In genomic region chr5:157603333-157604190, GRCh38 we compare ENCODE assay signal across 9 cellular contexts. TPM values are rescaled to one million over a fixed set of nuclear protein-coding genes. Genes with fewer than 3 reads are reported as not detected.
DNase-seq lines count a peak whose midpoint lies in the region; TF ChIP-seq lines count a peak whose summit lies in the region.
"Had no signal": no experiment of that assay in that cellular context is flagged by ENCODE, and none has a peak within 500 bp of the region (broad histone marks: within the 10 kb centered on the region; RNA-seq: fewer than 3 reads in every experiment).

No MANE protein-coding gene starts in this region.

- intact Hi-C loops in activated CD4-positive, alpha-beta T cell treated with anti-CD3 and anti-CD28 coated beads, Interleukin-2, amount 10 ng/mL, durations not matched to agents 24 days and 14 days (cut with micrococcal nuclease), result loop anchor here (1.0 to 10.0 kb wide), 12 partner anchors 9 to 1854 kb away; partner anchors contain the start of genes C5orf52 and THG1L

- H3K9me3 Mint-ChIP-seq in IgD-negative memory B cell, result no peaks in the 10 kb centered on the region
- H3K9me3 Mint-ChIP-seq in activated CD4-positive, alpha-beta T cell treated with anti-CD3 and anti-CD28 coated beads, Interleukin-2, amount 10 ng/mL, durations not matched to agents 24 days and 14 days, result peaks cover 1% of the 10 kb centered on the region

- no peaks in the 10 kb centered on the region for H3K27me3 Mint-ChIP-seq in IgD-negative memory B cell
- H3K27me3 Mint-ChIP-seq in activated CD4-positive, alpha-beta T cell treated with anti-CD3 and anti-CD28 coated beads, Interleukin-2, amount 10 ng/mL, durations not matched to agents 24 days and 14 days, result no peaks in the 10 kb centered on the region

- no peaks in the 10 kb centered on the region for H3K36me3 Mint-ChIP-seq in IgD-negative memory B cell
- H3K36me3 Mint-ChIP-seq in activated CD4-positive, alpha-beta T cell treated with anti-CD3 and anti-CD28 coated beads, Interleukin-2, amount 10 ng/mL, durations not matched to agents 24 days and 14 days (ENCODE audit: low read depth), result peaks cover 5% of the 10 kb centered on the region

- peaks cover 41 to 60% (median 53%) of the 10 kb centered on the region in 3 donors for H3K4me1 Mint-ChIP-seq in IgD-negative memory B cell
- H3K4me1 Mint-ChIP-seq in activated CD4-positive, alpha-beta T cell treated with anti-CD3 and anti-CD28 coated beads, Interleukin-2, amount 10 ng/mL, durations not matched to agents 24 days and 14 days, result peaks cover 73% of the 10 kb centered on the region

- TF ChIP-seq CTCF in epithelial cell of proximal tubule (conservative IDR thresholded peaks at IDR 0.05; ENCODE audit: low read depth, low read length), result no peak
- no peak for TF ChIP-seq CTCF in GM20000 (IDR thresholded peaks at IDR 0.05; ENCODE audit: extremely low read depth, missing control alignments)

- H3K4me3 Mint-ChIP-seq in IgD-negative memory B cell, result peak overlapping the region in 3 of 4 donors; percentile 30 to 56 (median 52)
- H3K4me3 Mint-ChIP-seq in activated CD4-positive, alpha-beta T cell treated with anti-CD3 and anti-CD28 coated beads, Interleukin-2, amount 10 ng/mL, durations not matched to agents 24 days and 14 days, result peak overlapping the region; percentile 65

- DNase-seq in EH (ENCODE audit: low read depth) (peak; percentile 94), epithelial cell of proximal tubule (ENCODE audit: low read depth) (peak; percentile 26), NCI-H1105 treated with DMSO at 0.1 percent for 48 hours (lab: John Stamatoyannopoulos, UW) (no peak), GM20000 (ENCODE audit: low spot score) (no peak), NCI-H748 (lab: John Stamatoyannopoulos, UW; ENCODE audit: unreplicated experiment) (no peak)
- peak; percentile 92 for DNase-seq in activated CD4-positive, alpha-beta T cell treated with anti-CD3 and anti-CD28 coated beads, Interleukin-2, amount 10 ng/mL, durations not matched to agents 24 days and 14 days
- DNase-seq in stimulated activated CD8-positive, alpha-beta memory T cell treated with anti-CD3 and anti-CD28 coated beads, Interleukin-12 subunit alpha, Interleukin-12 subunit beta, amount 100 ng/mL, for 1 hour (ENCODE audit: low read depth), result peak; percentile 44

- no peak overlapping the region for H3K4me3 ChIP-seq in epithelial cell of proximal tubule (ENCODE audit: low read depth, low read length)

- peak overlapping the region; percentile 15 to 93 (median 90) for H3K27ac Mint-ChIP-seq in IgD-negative memory B cell
- H3K27ac Mint-ChIP-seq in activated CD4-positive, alpha-beta T cell treated with anti-CD3 and anti-CD28 coated beads, Interleukin-2, amount 10 ng/mL, durations not matched to agents 24 days and 14 days, result peak overlapping the region; percentile 88

RNA-seq across cellular contexts. Expression of gene ADAM19, which starts 28.0 kb away (rescaled TPM):
- 45.1 TPM for polyA plus RNA-seq in IgD-negative memory B cell
- total RNA-seq in activated CD4-positive, alpha-beta T cell treated with anti-CD3 and anti-CD28 coated beads, Interleukin-2, amount 10 ng/mL, durations not matched to agents 24 days and 14 days, result 232 TPM in 2 replicates
- total RNA-seq in epithelial cell of proximal tubule, result 19.3 and 45.8 TPM in 2 replicates

RNA-seq across cellular contexts. Expression of gene SOX30, which starts 48.7 kb away (rescaled TPM):
- polyA plus RNA-seq in IgD-negative memory B cell, result 0.81 TPM
- total RNA-seq in activated CD4-positive, alpha-beta T cell treated with anti-CD3 and anti-CD28 coated beads, Interleukin-2, amount 10 ng/mL, durations not matched to agents 24 days and 14 days, result 0.19 TPM in 1 of 2 replicates, not detected in the other
- 0.23 TPM in 1 of 2 replicates, not detected in the other for total RNA-seq in epithelial cell of proximal tubule
- total RNA-seq: pulmonary artery endothelial cell had no signal

Comparison
In these comparisons a context has a peak if more than half of its experiments do, and no peak if none do; other contexts are left out.
1. DNase-seq: peak in EH (single experiment), activated CD4-positive, alpha-beta T cell treated with anti-CD3 and anti-CD28 coated beads, Interleukin-2, amount 10 ng/mL, durations not matched to agents 24 days and 14 days (single experiment), epithelial cell of proximal tubule (single experiment) and stimulated activated CD8-positive, alpha-beta memory T cell treated with anti-CD3 and anti-CD28 coated beads, Interleukin-12 subunit alpha, Interleukin-12 subunit beta, amount 100 ng/mL, for 1 hour (single experiment); none in NCI-H1105 treated with DMSO at 0.1 percent for 48 hours (single experiment), GM20000 (single experiment) and NCI-H748 (single experiment).